Comparison of ENCODE assay signal across 1 cellular context in the genomic region with DNA sequence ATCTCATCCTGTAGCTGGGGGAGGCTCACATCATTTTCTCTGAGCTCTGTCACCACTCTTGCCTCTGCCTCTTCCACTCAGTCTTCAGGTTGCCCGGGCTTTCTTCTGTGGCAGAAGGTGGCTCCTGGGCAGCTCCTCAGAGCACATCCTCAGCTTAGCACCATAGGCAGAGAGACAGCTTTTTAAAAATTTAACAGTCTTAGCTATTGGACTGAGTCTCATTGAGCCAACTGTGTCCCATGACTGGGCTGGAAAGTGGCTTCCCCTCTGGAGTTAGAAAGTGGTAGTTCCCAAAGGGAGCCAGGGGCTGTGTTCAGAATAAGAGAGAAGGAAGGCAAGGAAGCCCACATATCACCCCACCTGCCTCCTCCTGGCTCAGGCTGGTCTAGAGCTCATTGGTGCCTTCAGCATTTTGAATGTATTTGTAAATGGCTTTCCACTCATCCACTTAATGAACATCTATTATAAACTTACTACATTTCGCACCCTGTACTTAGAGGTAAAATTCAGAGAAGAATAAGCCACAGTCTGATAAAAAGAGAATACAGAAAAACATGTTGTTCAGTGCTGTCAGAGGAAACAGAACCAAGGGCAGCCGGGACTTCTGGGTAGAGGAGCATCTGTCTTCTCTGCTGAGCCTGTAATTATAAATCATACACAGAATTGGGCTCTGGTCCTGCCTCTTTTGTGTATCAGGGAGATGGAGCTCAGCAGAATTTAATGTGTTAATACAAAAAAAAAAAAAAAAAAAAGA.
TF ChIP-seq lines count a peak whose summit lies in the region.

No MANE protein-coding gene starts in this region.

TF ChIP-seq in WTC11, 78 proteins besides CTCF, POLR2A, EP300 and RAD21:
- TF ChIP-seq PREB (CRISPR knock-in tag; IDR thresholded peaks at IDR 0.05; ENCODE audit: borderline replicate concordance) (no peak), ETV6 (CRISPR knock-in tag; IDR thresholded peaks at IDR 0.05) (no peak), ZNF121 (CRISPR knock-in tag; IDR thresholded peaks at IDR 0.05) (no peak), ATF1 (CRISPR knock-in tag; IDR thresholded peaks at IDR 0.05) (no peak)
